Comparison of ENCODE assay signal across 1 cellular context in the genomic region with DNA sequence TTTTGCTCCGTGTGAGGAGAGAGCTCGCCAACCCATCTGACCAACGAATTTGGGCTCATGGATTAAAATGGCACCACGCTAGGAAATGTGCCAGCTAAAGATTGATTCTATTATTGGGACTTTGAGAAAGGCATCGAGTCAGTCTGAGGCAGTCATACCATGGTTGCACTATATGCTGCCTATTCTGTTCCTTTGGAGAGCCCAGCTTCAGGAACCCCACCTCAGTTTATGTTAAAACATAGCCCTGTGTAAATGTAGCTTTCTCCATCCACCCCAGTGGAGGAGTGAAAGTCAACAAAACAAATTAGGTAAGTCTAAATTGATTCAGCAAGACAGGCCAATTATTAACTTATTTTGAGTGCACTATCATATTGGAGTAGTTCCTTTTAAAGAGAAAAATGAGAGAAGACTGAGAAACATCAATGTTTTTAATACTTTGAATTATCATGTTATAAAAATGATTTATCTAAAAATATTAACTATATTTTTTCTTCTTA.
TF ChIP-seq lines count a peak whose summit lies in the region.

No MANE protein-coding gene starts in this region.

TF ChIP-seq in GM23338, 12 proteins besides CTCF, POLR2A, EP300 and RAD21 (continued from another document):
- TF ChIP-seq, protein P1, sequence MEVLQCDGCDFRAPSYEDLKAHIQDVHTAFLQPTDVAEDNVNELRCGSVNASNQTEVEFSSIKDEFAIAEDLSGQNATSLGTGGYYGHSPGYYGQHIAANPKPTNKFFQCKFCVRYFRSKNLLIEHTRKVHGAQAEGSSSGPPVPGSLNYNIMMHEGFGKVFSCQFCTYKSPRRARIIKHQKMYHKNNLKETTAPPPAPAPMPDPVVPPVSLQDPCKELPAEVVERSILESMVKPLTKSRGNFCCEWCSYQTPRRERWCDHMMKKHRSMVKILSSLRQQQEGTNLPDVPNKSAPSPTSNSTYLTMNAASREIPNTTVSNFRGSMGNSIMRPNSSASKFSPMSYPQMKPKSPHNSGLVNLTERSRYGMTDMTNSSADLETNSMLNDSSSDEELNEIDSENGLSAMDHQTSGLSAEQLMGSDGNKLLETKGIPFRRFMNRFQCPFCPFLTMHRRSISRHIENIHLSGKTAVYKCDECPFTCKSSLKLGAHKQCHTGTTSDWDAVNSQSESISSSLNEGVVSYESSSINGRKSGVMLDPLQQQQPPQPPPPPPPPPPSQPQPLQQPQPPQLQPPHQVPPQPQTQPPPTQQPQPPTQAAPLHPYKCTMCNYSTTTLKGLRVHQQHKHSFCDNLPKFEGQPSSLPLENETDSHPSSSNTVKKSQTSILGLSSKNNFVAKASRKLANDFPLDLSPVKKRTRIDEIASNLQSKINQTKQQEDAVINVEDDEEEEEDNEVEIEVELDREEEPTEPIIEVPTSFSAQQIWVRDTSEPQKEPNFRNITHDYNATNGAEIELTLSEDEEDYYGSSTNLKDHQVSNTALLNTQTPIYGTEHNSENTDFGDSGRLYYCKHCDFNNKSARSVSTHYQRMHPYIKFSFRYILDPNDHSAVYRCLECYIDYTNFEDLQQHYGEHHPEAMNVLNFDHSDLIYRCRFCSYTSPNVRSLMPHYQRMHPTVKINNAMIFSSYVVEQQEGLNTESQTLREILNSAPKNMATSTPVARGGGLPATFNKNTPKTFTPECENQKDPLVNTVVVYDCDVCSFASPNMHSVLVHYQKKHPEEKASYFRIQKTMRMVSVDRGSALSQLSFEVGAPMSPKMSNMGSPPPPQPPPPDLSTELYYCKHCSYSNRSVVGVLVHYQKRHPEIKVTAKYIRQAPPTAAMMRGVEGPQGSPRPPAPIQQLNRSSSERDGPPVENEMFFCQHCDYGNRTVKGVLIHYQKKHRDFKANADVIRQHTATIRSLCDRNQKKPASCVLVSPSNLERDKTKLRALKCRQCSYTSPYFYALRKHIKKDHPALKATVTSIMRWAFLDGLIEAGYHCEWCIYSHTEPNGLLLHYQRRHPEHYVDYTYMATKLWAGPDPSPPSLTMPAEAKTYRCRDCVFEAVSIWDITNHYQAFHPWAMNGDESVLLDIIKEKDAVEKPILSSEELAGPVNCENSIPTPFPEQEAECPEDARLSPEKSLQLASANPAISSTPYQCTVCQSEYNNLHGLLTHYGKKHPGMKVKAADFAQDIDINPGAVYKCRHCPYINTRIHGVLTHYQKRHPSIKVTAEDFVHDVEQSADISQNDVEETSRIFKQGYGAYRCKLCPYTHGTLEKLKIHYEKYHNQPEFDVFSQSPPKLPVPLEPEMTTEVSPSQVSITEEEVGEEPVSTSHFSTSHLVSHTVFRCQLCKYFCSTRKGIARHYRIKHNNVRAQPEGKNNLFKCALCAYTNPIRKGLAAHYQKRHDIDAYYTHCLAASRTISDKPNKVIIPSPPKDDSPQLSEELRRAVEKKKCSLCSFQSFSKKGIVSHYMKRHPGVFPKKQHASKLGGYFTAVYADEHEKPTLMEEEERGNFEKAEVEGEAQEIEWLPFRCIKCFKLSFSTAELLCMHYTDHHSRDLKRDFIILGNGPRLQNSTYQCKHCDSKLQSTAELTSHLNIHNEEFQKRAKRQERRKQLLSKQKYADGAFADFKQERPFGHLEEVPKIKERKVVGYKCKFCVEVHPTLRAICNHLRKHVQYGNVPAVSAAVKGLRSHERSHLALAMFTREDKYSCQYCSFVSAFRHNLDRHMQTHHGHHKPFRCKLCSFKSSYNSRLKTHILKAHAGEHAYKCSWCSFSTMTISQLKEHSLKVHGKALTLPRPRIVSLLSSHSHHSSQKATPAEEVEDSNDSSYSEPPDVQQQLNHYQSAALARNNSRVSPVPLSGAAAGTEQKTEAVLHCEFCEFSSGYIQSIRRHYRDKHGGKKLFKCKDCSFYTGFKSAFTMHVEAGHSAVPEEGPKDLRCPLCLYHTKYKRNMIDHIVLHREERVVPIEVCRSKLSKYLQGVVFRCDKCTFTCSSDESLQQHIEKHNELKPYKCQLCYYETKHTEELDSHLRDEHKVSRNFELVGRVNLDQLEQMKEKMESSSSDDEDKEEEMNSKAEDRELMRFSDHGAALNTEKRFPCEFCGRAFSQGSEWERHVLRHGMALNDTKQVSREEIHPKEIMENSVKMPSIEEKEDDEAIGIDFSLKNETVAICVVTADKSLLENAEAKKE (CRISPR knock-in tag; IDR thresholded peaks at IDR 0.05) = no peak
- TF ChIP-seq ZNF114 (CRISPR knock-in tag; IDR thresholded peaks at IDR 0.05) (no peak), JUNB (IDR thresholded peaks at IDR 0.05; ENCODE audit: unreplicated experiment) (no peak), STAT1 (IDR thresholded peaks at IDR 0.05; ENCODE audit: unreplicated experiment) (no peak)
TF ChIP-seq in GM23338: peak in this region for 0.
